In genomic region chr7:106110238-106110560, GRCh38 we compare ENCODE assay signal across 8 cellular contexts. TPM values are rescaled to one million over a fixed set of nuclear protein-coding genes. Genes with fewer than 3 reads are reported as not detected.
DNase-seq lines count a peak whose midpoint lies in the region; ATAC-seq, FAIRE-seq and TF ChIP-seq lines count a peak whose summit lies in the region.

No MANE protein-coding gene starts in this region.

- H3K27me3 ChIP-seq in CD4-positive, alpha-beta T cell (ENCODE audit: control insufficient read depth, insufficient read depth, low read length) = no peaks in the 10 kb centered on the region
- no peaks in the 10 kb centered on the region for H3K27me3 ChIP-seq in HL-60 (ENCODE audit: insufficient read depth, poor library complexity, severe bottlenecking)
- no peaks in the 10 kb centered on the region for H3K27me3 ChIP-seq in GM12878 (replicated peaks in 1 of 2; ENCODE audit: control insufficient read depth in 2 of 2, insufficient read depth in 2 of 2, low read length in 1 of 2)

- H3K9me3 ChIP-seq in CD4-positive, alpha-beta T cell (ENCODE audit: control insufficient read depth, low read length) = no peaks in the 10 kb centered on the region
- no peaks in the 10 kb centered on the region for H3K9me3 ChIP-seq in GM12878 (replicated peaks; ENCODE audit: control insufficient read depth, insufficient read depth, low read length)

- no peaks in the 10 kb centered on the region for H4K20me1 ChIP-seq in GM12878 (ENCODE audit: control insufficient read depth, insufficient read depth)

- in situ Hi-C loops in GM12878 (cut with MboI) = no loop called here

- POLR2A ChIA-PET in CD4-positive, alpha-beta T cell (lab: Charles Lee) = interaction anchor here (0.9 to 10.6 kb wide), 4 partner anchors 10 to 1059 kb away, joined by 3 to 149 read pairs (median 12); partner anchors contain the start of gene HBP1
- POLR2A ChIA-PET in GM12878 (lab: Charles Lee) = interaction anchor here (0.9 to 6.2 kb wide), 5 partner anchors 39 to 175 kb away, joined by 3 to 56 read pairs (median 7); partner anchors contain the start of gene NAMPT

- peaks cover 21% of the 10 kb centered on the region for H3K36me3 Mint-ChIP-seq in CD4-positive, alpha-beta T cell (ENCODE audit: low read depth)
- no peaks in the 10 kb centered on the region for H3K36me3 Mint-ChIP-seq in natural killer cell treated with Interleukin-12 subunit alpha and Interleukin-12 subunit beta and Interleukin-15 and Interleukin-18, amount 100 ng/mL, for 72 hours

- peak overlapping the region; percentile 90 for H3K27ac Mint-ChIP-seq in CD4-positive, alpha-beta T cell
- no peak overlapping the region for H3K27ac Mint-ChIP-seq in natural killer cell treated with Interleukin-12 subunit alpha and Interleukin-12 subunit beta and Interleukin-15 and Interleukin-18, amount 100 ng/mL, for 72 hours

- no peak for FAIRE-seq in GM12878 (lab: Jason Lieb, UNC)

- H3K4me1 ChIP-seq in GM12878 (ENCODE audit: control insufficient read depth, insufficient read depth, low read length) = peaks cover 22% of the 10 kb centered on the region

- H3K4me3 Mint-ChIP-seq in CD4-positive, alpha-beta T cell = peak overlapping the region; percentile 78
- peak overlapping the region; percentile 28 for H3K4me3 Mint-ChIP-seq in natural killer cell treated with Interleukin-12 subunit alpha and Interleukin-12 subunit beta and Interleukin-15 and Interleukin-18, amount 100 ng/mL, for 72 hours

- CTCF ChIA-PET in CD4-positive, alpha-beta T cell (lab: Charles Lee) = interaction anchor here (1.0 to 2.9 kb wide), 2 partner anchors 9 to 44 kb away, joined by 3 to 11 read pairs; no protein-coding TSS in a partner anchor
- CTCF ChIA-PET in GM12878 (lab: Yijun Ruan, JAX) = interaction anchor here (0.7 to 7.8 kb wide), 6 partner anchors 10 to 53 kb away, joined by 3 to 45 read pairs (median 8); no protein-coding TSS in a partner anchor

- no peak for TF ChIP-seq POLR2A in GM12878 (IDR thresholded peaks at IDR 0.05; ENCODE audit: low read depth, low read length)

- H3K36me3 ChIP-seq in GM12878 (ENCODE audit: control insufficient read depth in 2 of 2, insufficient read depth in 2 of 2, low read length in 1 of 2) = peaks cover 0 to 5% of the 10 kb centered on the region in 2 experiments; a peak in 1 of 4 replicates

- peak overlapping the region; percentile 85 for H3K4me2 ChIP-seq in GM12878 (ENCODE audit: control insufficient read depth, insufficient read depth)

- no peak for TF ChIP-seq RAD21 in GM12878 (IDR thresholded peaks at IDR 0.05; ENCODE audit: insufficient read depth, low read depth, low read length)

- peak overlapping the region; percentile 2; the same call in 1 of the 2 replicates for H3K9ac ChIP-seq in GM12878 (ENCODE audit: control insufficient read depth, insufficient read depth, low read length)

- H3K79me2 ChIP-seq in GM12878 (ENCODE audit: control insufficient read depth, insufficient read depth, low read length) = peaks cover 71% of the 10 kb centered on the region

- no peak for ATAC-seq in CD4-positive, alpha-beta T cell (ENCODE audit: poor library complexity)
- ATAC-seq in GM12878 (peak; percentile 7; the same call in 1 of the 3 replicates), GM18520 (IDR thresholded peaks at IDR 0.05; ENCODE audit: unreplicated experiment) (no peak)
- ATAC-seq in natural killer cell treated with Interleukin-12 subunit alpha and Interleukin-12 subunit beta and Interleukin-15 and Interleukin-18, amount 100 ng/mL, for 72 hours = no peak

- SMC1A ChIA-PET in GM12878 (lab: Charles Lee; ENCODE audit: uncharacterized antibody, unreplicated experiment) = interaction anchor here (0.9 to 7.2 kb wide), 7 partner anchors 11 to 52 kb away, joined by 3 to 70 read pairs (median 5); no protein-coding TSS in a partner anchor

- DNase-seq in CD4-positive, alpha-beta T cell = no peak
- DNase-seq in HL-60 (ENCODE audit: low read depth in 1 of 2, low spot score in 1 of 2) (no peak), GM12878 (ENCODE audit: low read depth, low spot score) (no peak), DMS53 treated with DMSO at 0.1 percent for 48 hours (lab: John Stamatoyannopoulos, UW; ENCODE audit: unreplicated experiment) (no peak), foreskin melanocyte (no peak)
- no peak for DNase-seq in natural killer cell treated with Interleukin-12 subunit alpha and Interleukin-12 subunit beta and Interleukin-15 and Interleukin-18, amount 100 ng/mL, for 72 hours (ENCODE audit: low spot score)
- no peak for DNase-seq in stimulated activated CD4-positive, alpha-beta T cell treated with anti-CD3 and anti-CD28 coated beads, Interleukin-4, amount 100 ng/mL, for 24 hours

- H2AFZ ChIP-seq in GM12878 (ENCODE audit: control insufficient read depth, low read depth, low read length) = no peak overlapping the region

- no peak for TF ChIP-seq EP300 in GM12878 (IDR thresholded peaks at IDR 0.05; ENCODE audit: borderline replicate concordance in 1 of 2, control insufficient read depth in 1 of 2, low read depth in 2 of 2, low read length in 2 of 2)

- intact Hi-C loops in CD4-positive, alpha-beta T cell (cut with DNase I, micrococcal nuclease) = loop anchor here (2.0 to 5.0 kb wide), 7 partner anchors 17 to 1062 kb away; partner anchors contain the start of genes ATXN7L1 (in 2 of the 2), NAMPT (in 2 of the 2) and RINT1 (in 1 of the 2)
- intact Hi-C loops in GM12878 (cut with micrococcal nuclease; ENCODE audit: unreplicated experiment) = loop anchor here (2.0 kb wide), 1 partner anchor 43 kb away; no protein-coding TSS in a partner anchor

- H3K27me3 Mint-ChIP-seq in CD4-positive, alpha-beta T cell = no peaks in the 10 kb centered on the region
- H3K27me3 Mint-ChIP-seq in natural killer cell treated with Interleukin-12 subunit alpha and Interleukin-12 subunit beta and Interleukin-15 and Interleukin-18, amount 100 ng/mL, for 72 hours = peaks cover 15 to 28% of the 10 kb centered on the region in 2 donors

- TF ChIP-seq CTCF in CD4-positive, alpha-beta T cell (IDR thresholded peaks at IDR 0.05) = no peak
- TF ChIP-seq CTCF in HL-60 (IDR thresholded peaks at IDR 0.05; ENCODE audit: insufficient read depth, low read length) (no peak), GM12878 (IDR thresholded peaks at IDR 0.05 in 2 of 3, conservative IDR thresholded peaks at IDR 0.05 in 1 of 3; ENCODE audit: control insufficient read depth in 2 of 3, extremely low read depth in 1 of 3, insufficient read depth in 1 of 3, low read depth in 3 of 3, low read length in 3 of 3) (no peak)

- H3K4me1 Mint-ChIP-seq in CD4-positive, alpha-beta T cell (ENCODE audit: low read depth) = peaks cover 69% of the 10 kb centered on the region
- H3K4me1 Mint-ChIP-seq in natural killer cell treated with Interleukin-12 subunit alpha and Interleukin-12 subunit beta and Interleukin-15 and Interleukin-18, amount 100 ng/mL, for 72 hours (ENCODE audit: low read depth in 2 of 2) = peaks cover 28 to 41% of the 10 kb centered on the region in 2 donors

- RAD21 ChIA-PET in GM12878 (lab: Charles Lee; ENCODE audit: unreplicated experiment) = interaction anchor here (0.7 to 7.6 kb wide), 5 partner anchors 39 to 172 kb away, joined by 3 to 60 read pairs (median 57); no protein-coding TSS in a partner anchor

- H3K4me3 ChIP-seq in HL-60 (replicated peaks; ENCODE audit: insufficient read depth, low read length) (peak overlapping the region; percentile 64; the same call in 1 of the 2 replicates), GM12878 (peak overlapping the region; percentile 83)

- no TSS peak for BruUV-seq in GM12878 (replicated peaks; lab: Mats Ljungman, UMichigan)

- H3K27ac ChIP-seq in CD4-positive, alpha-beta T cell (ENCODE audit: low read depth, low read length) = no peak overlapping the region
- no peak overlapping the region; the same call in 1 of the 2 replicates for H3K27ac ChIP-seq in HL-60 (replicated peaks)
- H3K27ac ChIP-seq in GM12878 (ENCODE audit: control insufficient read depth, insufficient read depth) = 0 out of 2 replicates have a peak overlapping the region, but pooled peaks have one; percentile 35

- no peaks in the 10 kb centered on the region for H3K9me3 Mint-ChIP-seq in CD4-positive, alpha-beta T cell
- H3K9me3 Mint-ChIP-seq in natural killer cell treated with Interleukin-12 subunit alpha and Interleukin-12 subunit beta and Interleukin-15 and Interleukin-18, amount 100 ng/mL, for 72 hours = no peaks in the 10 kb centered on the region

TF ChIP-seq in GM12878, 131 proteins besides CTCF, POLR2A, EP300 and RAD21 (continues in another document):
- TF ChIP-seq NRF1 (conservative IDR thresholded peaks at IDR 0.05; ENCODE audit: low read depth, low read length) = no peak
- no peak for TF ChIP-seq RELA (IDR thresholded peaks at IDR 0.05; ENCODE audit: borderline replicate concordance, partially characterized antibody)
- no peak for TF ChIP-seq KDM1A (IDR thresholded peaks at IDR 0.05; ENCODE audit: borderline replicate concordance)
- no peak for TF ChIP-seq FOS (IDR thresholded peaks at IDR 0.05; ENCODE audit: borderline replicate concordance, extremely low read depth, insufficient read length)
- no peak for TF ChIP-seq MEF2B (IDR thresholded peaks at IDR 0.05; ENCODE audit: partially characterized antibody, poor library complexity, severe bottlenecking)
- no peak for TF ChIP-seq SUZ12 (IDR thresholded peaks at IDR 0.05; ENCODE audit: unreplicated experiment)
- TF ChIP-seq CHD4 (IDR thresholded peaks at IDR 0.05) = no peak
- no peak for TF ChIP-seq EGR1 (IDR thresholded peaks at IDR 0.05; ENCODE audit: borderline replicate concordance in 1 of 2, low read depth in 2 of 2, low read length in 2 of 2)
- no peak for TF ChIP-seq CHD1 (IDR thresholded peaks at IDR 0.05; ENCODE audit: low read depth, low read length)

RNA-seq across cellular contexts. Expression of gene SYPL1, which starts 1.9 kb away (rescaled TPM):
- total RNA-seq in CD4-positive, alpha-beta T cell = 10 to 100 TPM; 51.2 to 53.1 TPM
- 43.4 and 44.9 TPM in 2 replicates for total RNA-seq in GM12878 (2013; cell fraction: nucleolus; rRNA removed)
- total RNA-seq in GM12878 (2014; rRNA removed) (34.5 and 41.2 TPM in 2 replicates), GM12878 (2014; rRNA removed; fragmentation: Illumina TruSeq; extraction: Trizol) (43.5 and 44.3 TPM in 2 replicates), GM12878 (2021) (63.5 and 69.1 TPM in 2 replicates)
- polyA plus RNA-seq in GM12878 (2011; ENCODE audit: low read depth) = 23.9 TPM
- polyA plus RNA-seq in GM12878 (2011; rRNA removed) (97.0 and 138 TPM in 2 replicates), GM12878 (2014; fragmentation: Illumina TruSeq; extraction: Trizol) (78.4 and 104 TPM in 2 replicates), GM12878 (2014; fragmentation: Nextera tagmentation; extraction: Ambion mirVana) (100 to 1,000 TPM; 109 to 177 TPM), GM12878 (2014; rRNA removed) (46.1 and 56.9 TPM in 2 replicates), GM12878 (2016; fragmentation: Nextera tagmentation; extraction: Ambion mirVana) (100 to 1,000 TPM in 1 of 2 experiments, 10 to 100 TPM in 1; 96.2 to 103 TPM)
- polyA plus RNA-seq in GM12878 (2011; cell fraction: cytosol; rRNA removed) = 50.4 and 71.4 TPM in 2 replicates
- 22.1 and 24.2 TPM in 2 replicates for polyA plus RNA-seq in GM12878 (2011; cell fraction: nucleus; rRNA removed)
- polyA plus RNA-seq in GM12878 (2012) = 46.9 and 54.4 TPM in 2 replicates
- 105 and 152 TPM in 2 replicates for polyA minus RNA-seq in GM12878 (2011; rRNA and poly(A)+ RNA removed)
- 36.2 and 36.9 TPM in 2 replicates for polyA minus RNA-seq in GM12878 (2011; cell fraction: cytosol; rRNA and poly(A)+ RNA removed)
- 22.6 and 37.8 TPM in 2 replicates for polyA minus RNA-seq in GM12878 (2011; cell fraction: nucleus; rRNA and poly(A)+ RNA removed)
- 10 to 100 TPM; 11.7 to 19.8 TPM for total RNA-seq in natural killer cell treated with Interleukin-12 subunit alpha and Interleukin-12 subunit beta and Interleukin-15 and Interleukin-18, amount 100 ng/mL, for 72 hours
